In genomic region chr4:88823058-88823919, GRCh38 we compare ENCODE assay signal across 8 cellular contexts.
DNase-seq lines count a peak whose midpoint lies in the region; ATAC-seq lines count a peak whose summit lies in the region.

No MANE protein-coding gene starts in this region.

- peak overlapping the region; percentile 93 for H3K27ac ChIP-seq in cingulate gyrus (ENCODE audit: low read depth, low read length)

- DNase-seq in NCI-H1417 (lab: John Stamatoyannopoulos, UW): peak; percentile 73 to 88 (median 84)
- DNase-seq in NCI-H1417 treated with DMSO at 0.1 percent for 48 hours (lab: John Stamatoyannopoulos, UW): no peak
- DNase-seq in NCI-H2107 (lab: John Stamatoyannopoulos, UW): peak; percentile 3
- DNase-seq in kidney glomerular epithelial cell (lab: John Stamatoyannopoulos, UW): peak; percentile 77
- peak; percentile 78 for DNase-seq in stimulated activated CD4-positive, alpha-beta T cell treated with anti-CD3 and anti-CD28 coated beads, Interleukin-15, amount 100 ng/mL, for 24 hours

- ATAC-seq in HG02981 (IDR thresholded peaks at IDR 0.05; ENCODE audit: unreplicated experiment): peak; percentile 99
- ATAC-seq in activated CD4-positive, CD25-positive, alpha-beta regulatory T cell treated with anti-CD3 and anti-CD28 coated beads, Interleukin-2, amount 50 U/mL, for 24 hours: peak; percentile 94
